In the genomic region with DNA sequence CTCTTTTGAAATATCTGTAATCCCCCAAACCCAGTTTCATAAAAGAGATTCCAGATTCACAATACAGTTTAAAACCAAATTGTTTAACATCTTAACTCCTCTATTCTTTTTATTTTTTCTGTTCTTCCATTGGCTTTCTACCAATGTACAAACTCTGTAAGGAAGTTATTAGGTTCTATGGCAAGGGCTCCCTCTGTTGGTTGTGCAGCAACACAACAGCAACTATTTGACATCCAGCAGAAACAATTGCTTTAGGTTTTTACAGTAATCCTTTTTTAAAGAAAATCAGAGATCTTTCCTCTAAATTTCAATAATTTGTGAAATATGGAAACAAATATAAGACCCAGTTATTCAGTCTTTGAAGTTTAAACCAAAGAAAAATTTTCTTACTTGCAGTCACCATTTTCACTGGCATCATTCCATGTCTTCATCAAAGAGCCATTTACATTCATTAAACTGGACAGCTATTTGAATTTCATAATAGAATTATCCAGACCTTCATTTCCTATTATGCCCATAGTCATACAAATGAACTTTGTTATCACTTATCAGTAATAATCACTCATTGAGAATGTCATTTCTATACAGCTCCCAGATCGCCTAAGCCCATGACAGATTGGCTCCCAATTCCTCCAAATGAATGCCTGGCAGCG, we compare ENCODE assay signal across 8 cellular contexts. TPM values are rescaled to one million over a fixed set of nuclear protein-coding genes. Genes with fewer than 3 reads are reported as not detected.
DNase-seq lines count a peak whose midpoint lies in the region; ATAC-seq and TF ChIP-seq lines count a peak whose summit lies in the region.

No MANE protein-coding gene starts in this region.

- no peak overlapping the region for H2BK5ac ChIP-seq in neuronal stem cell (ENCODE audit: low read length)

- no peaks in the 10 kb centered on the region for H3F3A ChIP-seq in GM23248 (ENCODE audit: insufficient read depth)

- DNase-seq in COLO829 (ENCODE audit: low spot score) (peak; percentile 63), GM23248 (peak; percentile 77), NCI-H2196 treated with DMSO at 0.1 percent for 48 hours (lab: John Stamatoyannopoulos, UW; ENCODE audit: unreplicated experiment) (peak; percentile 73), esophagus muscularis mucosa (ENCODE audit: extremely low spot score) (no peak), neuronal stem cell (ENCODE audit: low spot score) (peak; percentile 41)
- no peak for DNase-seq in NK-92 treated with Interleukin-12 subunit alpha and Interleukin-12 subunit beta, amount 100 ng/mL, for 24 hours (lab: John Stamatoyannopoulos, UW)

- no peaks in the 10 kb centered on the region for H3K4me1 ChIP-seq in GM23248 (ENCODE audit: insufficient read depth)
- H3K4me1 ChIP-seq in esophagus muscularis mucosa = no peaks in the 10 kb centered on the region
- H3K4me1 ChIP-seq in neuronal stem cell (ENCODE audit: control insufficient read depth in 2 of 2, insufficient read depth in 1 of 2, low read depth in 1 of 2, low read length in 2 of 2) = no peaks in the 10 kb centered on the region

- intact Hi-C loops in esophagus muscularis mucosa (cut with DNase I) = loop anchor here (2.0 to 10.0 kb wide), 2 partner anchors 255 to 415 kb away; no protein-coding TSS in a partner anchor

- no peak overlapping the region for H3K4ac ChIP-seq in neuronal stem cell (ENCODE audit: low read length)

- no peak overlapping the region for H4K91ac ChIP-seq in neuronal stem cell (ENCODE audit: low read depth, low read length, poor library complexity)

- H3K27ac ChIP-seq in GM23248 (no peak overlapping the region), esophagus muscularis mucosa (replicated peaks in 1 of 4) (no peak overlapping the region), neuronal stem cell (replicated peaks; ENCODE audit: low read length) (no peak overlapping the region)

- H2BK12ac ChIP-seq in neuronal stem cell (ENCODE audit: low read length) = no peak overlapping the region

- H3K27me3 ChIP-seq in GM23248 (replicated peaks; ENCODE audit: insufficient read depth) = no peaks in the 10 kb centered on the region
- no peaks in the 10 kb centered on the region for H3K27me3 ChIP-seq in esophagus muscularis mucosa
- no peaks in the 10 kb centered on the region for H3K27me3 ChIP-seq in neuronal stem cell (ENCODE audit: control insufficient read depth in 3 of 3, insufficient read depth in 3 of 3, low read depth in 1 of 3, low read length in 3 of 3)

- no peak overlapping the region for H2BK15ac ChIP-seq in neuronal stem cell (ENCODE audit: low read length)

- H2AFZ ChIP-seq in GM23248 = no peak overlapping the region
- no peak overlapping the region for H2AFZ ChIP-seq in neuronal stem cell (ENCODE audit: low read length)

- no peak for TF ChIP-seq EP300 in esophagus muscularis mucosa (IDR thresholded peaks at IDR 0.05)

- H3K36me3 ChIP-seq in GM23248 (ENCODE audit: low read depth) = no peaks in the 10 kb centered on the region
- H3K36me3 ChIP-seq in esophagus muscularis mucosa = no peaks in the 10 kb centered on the region
- H3K36me3 ChIP-seq in neuronal stem cell (replicated peaks in 1 of 2; ENCODE audit: control insufficient read depth in 2 of 2, insufficient read depth in 2 of 2, low read length in 2 of 2) = no peaks in the 10 kb centered on the region

- H4K8ac ChIP-seq in neuronal stem cell (ENCODE audit: low read depth, low read length) = no peak overlapping the region

- no peaks in the 10 kb centered on the region for H3K79me2 ChIP-seq in GM23248 (ENCODE audit: insufficient read depth)

- H3K9me3 ChIP-seq in GM23248 (ENCODE audit: low read depth) = no peaks in the 10 kb centered on the region
- no peaks in the 10 kb centered on the region for H3K9me3 ChIP-seq in esophagus muscularis mucosa
- H3K9me3 ChIP-seq in neuronal stem cell (replicated peaks in 1 of 2; ENCODE audit: control insufficient read depth in 2 of 2, insufficient read depth in 1 of 2, low read depth in 1 of 2, low read length in 2 of 2) = no peaks in the 10 kb centered on the region

- H3K14ac ChIP-seq in neuronal stem cell (ENCODE audit: low read length) = no peak overlapping the region

- WGBS in GM23248 (ENCODE audit: low coverage in 1 of 2, low lambda C conversion rate in 2 of 2, missing lambda C conversion rate in 2 of 2), 2 experiments = 51 to 76% methylated on average over 2 of the region's 2 CpGs
- WGBS in esophagus muscularis mucosa = 60% methylated on average over 2 of the region's 2 CpGs
- no CpG with 5 or more reads among the region's 2 CpGs for WGBS in neuronal stem cell (ENCODE audit: extremely low coverage in 2 of 2, insufficient read length in 2 of 2, insufficient replicate concordance in 1 of 2), 2 donors

- no peak overlapping the region for H2BK120ac ChIP-seq in neuronal stem cell (ENCODE audit: low read depth, low read length)

- H3K9ac ChIP-seq in GM23248 = no peak overlapping the region
- no peak overlapping the region for H3K9ac ChIP-seq in neuronal stem cell (ENCODE audit: low read depth, low read length, poor library complexity)

- no peaks in the 10 kb centered on the region for H4K20me1 ChIP-seq in GM23248 (ENCODE audit: insufficient read depth)

- H3K18ac ChIP-seq in neuronal stem cell (ENCODE audit: low read length) = no peak overlapping the region

- TF ChIP-seq CTCF in WI38 (IDR thresholded peaks at IDR 0.05; ENCODE audit: low read depth, low read length) (peak; percentile 79), esophagus muscularis mucosa (IDR thresholded peaks at IDR 0.05) (peak; percentile 85 to 90 (median 88))

- TF ChIP-seq POLR2A in esophagus muscularis mucosa (IDR thresholded peaks at IDR 0.05; ENCODE audit: low read depth) = no peak

- H3K4me2 ChIP-seq in GM23248 (ENCODE audit: unreplicated experiment) (no peak overlapping the region), neuronal stem cell (ENCODE audit: insufficient read depth, low read length, poor library complexity, severe bottlenecking) (no peak overlapping the region)

- no peak overlapping the region for H2AK5ac ChIP-seq in neuronal stem cell (ENCODE audit: low read depth, low read length)

- in situ Hi-C loops in GM23248 (cut with MboI) = loop anchor here (10.0 kb wide), 1 partner anchor 415 kb away; no protein-coding TSS in a partner anchor

- H3K9me2 ChIP-seq in GM23248 (ENCODE audit: insufficient read depth) = no peaks in the 10 kb centered on the region

- no peaks in the 10 kb centered on the region for H3K79me1 ChIP-seq in neuronal stem cell (ENCODE audit: low read depth, low read length)

- no peak overlapping the region for H3K23ac ChIP-seq in neuronal stem cell (ENCODE audit: low read depth, low read length, poor library complexity)

- ATAC-seq in HG02852 (IDR thresholded peaks at IDR 0.05; ENCODE audit: unreplicated experiment) = no peak

- H3K4me3 ChIP-seq in GM23248 (no peak overlapping the region), WI38 (ENCODE audit: low read depth, low read length) (no peak overlapping the region), esophagus muscularis mucosa (no peak overlapping the region), neuronal stem cell (ENCODE audit: low read length in 2 of 2) (no peak overlapping the region)

RNA-seq across cellular contexts. Expression of a gene that starts 46.5 kb away (rescaled TPM):
- 120 and 128 TPM in 2 replicates for total RNA-seq in GM23248 (2014; rRNA removed; shearing (Covaris generic))
- polyA plus RNA-seq in GM23248 (2016; fragmentation: Nextera tagmentation; extraction: Ambion mirVana) = 93.2 and 94.1 TPM in 2 replicates
- 100 to 1,000 TPM; 101 to 141 (median 115) TPM for total RNA-seq in esophagus muscularis mucosa
- polyA plus RNA-seq in neuronal stem cell (2013, experiment 1 of 2) = 53.2 TPM
- polyA plus RNA-seq in neuronal stem cell (2013, experiment 2 of 2) = 55.3 TPM

Comparison
In these comparisons a context has a peak if more than half of its experiments do, and no peak if none do; other contexts are left out.
1. DNase-seq: peak in COLO829 (single experiment), GM23248 (single experiment), NCI-H2196 treated with DMSO at 0.1 percent for 48 hours (single experiment) and neuronal stem cell (single experiment); none in esophagus muscularis mucosa (single experiment) and NK-92 treated with Interleukin-12 subunit alpha and Interleukin-12 subunit beta, amount 100 ng/mL, for 24 hours (single experiment).